1 cellular context compared by ENCODE assay signal in the genomic region with DNA sequence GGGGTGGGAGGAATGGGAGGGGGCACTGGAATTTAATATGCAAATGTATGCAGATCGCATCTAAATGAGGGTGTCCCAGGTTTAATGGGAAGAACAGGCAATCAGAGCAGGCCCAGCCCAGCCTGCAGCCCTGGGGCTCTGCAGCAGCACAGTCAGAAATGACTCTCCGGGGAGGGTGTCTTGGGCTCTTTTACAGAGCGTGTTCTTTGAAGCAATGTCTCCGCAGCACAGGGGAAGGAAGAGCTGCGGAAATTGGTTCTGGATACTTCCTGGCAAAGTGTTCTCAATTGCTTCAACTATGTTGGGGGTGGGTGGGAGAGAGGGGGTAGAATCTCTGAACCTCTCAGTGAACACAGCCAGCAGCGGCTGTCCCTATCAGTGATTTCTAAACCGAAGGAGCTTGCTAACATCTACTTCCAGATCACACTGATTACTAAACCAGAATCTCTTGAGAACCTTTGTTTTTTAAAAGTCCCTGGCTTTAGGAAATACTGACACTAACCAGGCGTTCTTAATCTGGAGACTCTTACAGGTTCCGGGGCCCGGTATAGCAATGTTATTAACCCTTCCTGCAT.
TF ChIP-seq lines count a peak whose summit lies in the region.

No MANE protein-coding gene starts in this region.

TF ChIP-seq in GM12878, 131 proteins besides CTCF, POLR2A, EP300 and RAD21:
- TF ChIP-seq PML (IDR thresholded peaks at IDR 0.05; ENCODE audit: low read length) (no peak), MEF2A (IDR thresholded peaks at IDR 0.05; ENCODE audit: insufficient read depth, low read depth, low read length) (no peak), ESRRA (IDR thresholded peaks at IDR 0.05; ENCODE audit: low read length) (no peak), SMC3 (IDR thresholded peaks at IDR 0.05; ENCODE audit: borderline replicate concordance, low read length) (no peak), BACH1 (IDR thresholded peaks at IDR 0.05; ENCODE audit: borderline replicate concordance) (no peak), ETV6 (conservative IDR thresholded peaks at IDR 0.05 in 1 of 2, IDR thresholded peaks at IDR 0.05 in 1 of 2; ENCODE audit: borderline replicate concordance in 1 of 2, low read depth in 1 of 2) (no peak), STAT3 (IDR thresholded peaks at IDR 0.05; ENCODE audit: low read depth, low read length) (no peak), BHLHE40 (IDR thresholded peaks at IDR 0.05; ENCODE audit: borderline replicate concordance in 1 of 2, low read depth in 2 of 2, low read length in 1 of 2) (no peak), CBFB (IDR thresholded peaks at IDR 0.05; ENCODE audit: low read depth) (no peak), CHD4 (IDR thresholded peaks at IDR 0.05) (no peak), POLR2AphosphoS2 (IDR thresholded peaks at IDR 0.05; ENCODE audit: low read depth, low read length) (no peak), DPF2 (IDR thresholded peaks at IDR 0.05) (no peak), PAX5 (IDR thresholded peaks at IDR 0.05; ENCODE audit: borderline replicate concordance, low read depth, low read length) (no peak), ATF7 (IDR thresholded peaks at IDR 0.05; ENCODE audit: low read depth) (no peak), SMAD5 (IDR thresholded peaks at IDR 0.05; ENCODE audit: low read depth) (no peak), ASH2L (IDR thresholded peaks at IDR 0.05; ENCODE audit: borderline replicate concordance, low read depth) (no peak), NR2C1 (IDR thresholded peaks at IDR 0.05) (no peak)
- TF ChIP-seq, protein P1, sequence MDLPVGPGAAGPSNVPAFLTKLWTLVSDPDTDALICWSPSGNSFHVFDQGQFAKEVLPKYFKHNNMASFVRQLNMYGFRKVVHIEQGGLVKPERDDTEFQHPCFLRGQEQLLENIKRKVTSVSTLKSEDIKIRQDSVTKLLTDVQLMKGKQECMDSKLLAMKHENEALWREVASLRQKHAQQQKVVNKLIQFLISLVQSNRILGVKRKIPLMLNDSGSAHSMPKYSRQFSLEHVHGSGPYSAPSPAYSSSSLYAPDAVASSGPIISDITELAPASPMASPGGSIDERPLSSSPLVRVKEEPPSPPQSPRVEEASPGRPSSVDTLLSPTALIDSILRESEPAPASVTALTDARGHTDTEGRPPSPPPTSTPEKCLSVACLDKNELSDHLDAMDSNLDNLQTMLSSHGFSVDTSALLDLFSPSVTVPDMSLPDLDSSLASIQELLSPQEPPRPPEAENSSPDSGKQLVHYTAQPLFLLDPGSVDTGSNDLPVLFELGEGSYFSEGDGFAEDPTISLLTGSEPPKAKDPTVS (IDR thresholded peaks at IDR 0.05; ENCODE audit: low read depth, low read length) = no peak
- TF ChIP-seq, protein P2, sequence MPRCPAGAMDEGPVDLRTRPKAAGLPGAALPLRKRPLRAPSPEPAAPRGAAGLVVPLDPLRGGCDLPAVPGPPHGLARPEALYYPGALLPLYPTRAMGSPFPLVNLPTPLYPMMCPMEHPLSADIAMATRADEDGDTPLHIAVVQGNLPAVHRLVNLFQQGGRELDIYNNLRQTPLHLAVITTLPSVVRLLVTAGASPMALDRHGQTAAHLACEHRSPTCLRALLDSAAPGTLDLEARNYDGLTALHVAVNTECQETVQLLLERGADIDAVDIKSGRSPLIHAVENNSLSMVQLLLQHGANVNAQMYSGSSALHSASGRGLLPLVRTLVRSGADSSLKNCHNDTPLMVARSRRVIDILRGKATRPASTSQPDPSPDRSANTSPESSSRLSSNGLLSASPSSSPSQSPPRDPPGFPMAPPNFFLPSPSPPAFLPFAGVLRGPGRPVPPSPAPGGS (IDR thresholded peaks at IDR 0.05; ENCODE audit: borderline replicate concordance, insufficient read depth, low read depth, low read length, poor library complexity, severe bottlenecking) = no peak
- TF ChIP-seq, protein P3, sequence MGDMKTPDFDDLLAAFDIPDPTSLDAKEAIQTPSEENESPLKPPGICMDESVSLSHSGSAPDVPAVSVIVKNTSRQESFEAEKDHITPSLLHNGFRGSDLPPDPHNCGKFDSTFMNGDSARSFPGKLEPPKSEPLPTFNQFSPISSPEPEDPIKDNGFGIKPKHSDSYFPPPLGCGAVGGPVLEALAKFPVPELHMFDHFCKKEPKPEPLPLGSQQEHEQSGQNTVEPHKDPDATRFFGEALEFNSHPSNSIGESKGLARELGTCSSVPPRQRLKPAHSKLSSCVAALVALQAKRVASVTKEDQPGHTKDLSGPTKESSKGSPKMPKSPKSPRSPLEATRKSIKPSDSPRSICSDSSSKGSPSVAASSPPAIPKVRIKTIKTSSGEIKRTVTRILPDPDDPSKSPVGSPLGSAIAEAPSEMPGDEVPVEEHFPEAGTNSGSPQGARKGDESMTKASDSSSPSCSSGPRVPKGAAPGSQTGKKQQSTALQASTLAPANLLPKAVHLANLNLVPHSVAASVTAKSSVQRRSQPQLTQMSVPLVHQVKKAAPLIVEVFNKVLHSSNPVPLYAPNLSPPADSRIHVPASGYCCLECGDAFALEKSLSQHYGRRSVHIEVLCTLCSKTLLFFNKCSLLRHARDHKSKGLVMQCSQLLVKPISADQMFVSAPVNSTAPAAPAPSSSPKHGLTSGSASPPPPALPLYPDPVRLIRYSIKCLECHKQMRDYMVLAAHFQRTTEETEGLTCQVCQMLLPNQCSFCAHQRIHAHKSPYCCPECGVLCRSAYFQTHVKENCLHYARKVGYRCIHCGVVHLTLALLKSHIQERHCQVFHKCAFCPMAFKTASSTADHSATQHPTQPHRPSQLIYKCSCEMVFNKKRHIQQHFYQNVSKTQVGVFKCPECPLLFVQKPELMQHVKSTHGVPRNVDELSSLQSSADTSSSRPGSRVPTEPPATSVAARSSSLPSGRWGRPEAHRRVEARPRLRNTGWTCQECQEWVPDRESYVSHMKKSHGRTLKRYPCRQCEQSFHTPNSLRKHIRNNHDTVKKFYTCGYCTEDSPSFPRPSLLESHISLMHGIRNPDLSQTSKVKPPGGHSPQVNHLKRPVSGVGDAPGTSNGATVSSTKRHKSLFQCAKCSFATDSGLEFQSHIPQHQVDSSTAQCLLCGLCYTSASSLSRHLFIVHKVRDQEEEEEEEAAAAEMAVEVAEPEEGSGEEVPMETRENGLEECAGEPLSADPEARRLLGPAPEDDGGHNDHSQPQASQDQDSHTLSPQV (IDR thresholded peaks at IDR 0.05) = no peak
